Comparison of ENCODE assay signal across 9 cellular contexts in genomic region chr9:114653556-114654159, GRCh38. TPM values are rescaled to one million over a fixed set of nuclear protein-coding genes. Genes with fewer than 3 reads are reported as not detected.
A peak's percentile ranks its signal among the peaks of the same experiment; 100 is the strongest.
DNase-seq lines count a peak whose midpoint lies in the region; TF ChIP-seq lines count a peak whose summit lies in the region.
"Had no signal": no experiment of that assay in that cellular context is flagged by ENCODE, and none has a peak within 500 bp of the region (broad histone marks: within the 10 kb centered on the region; RNA-seq: fewer than 3 reads in every experiment).

No MANE protein-coding gene starts in this region.

- no peak overlapping the region for H2AFZ ChIP-seq in trophoblast cell (ENCODE audit: insufficient read depth, low read length, poor library complexity)

- no peak overlapping the region for H3K9ac ChIP-seq in trophoblast cell (ENCODE audit: low read length)

- H3K27me3 ChIP-seq in SJCRH30 (no peaks in the 10 kb centered on the region), trophoblast cell (ENCODE audit: insufficient read depth, low read length) (no peaks in the 10 kb centered on the region)

- no peaks in the 10 kb centered on the region for H3K9me3 Mint-ChIP-seq in type B pancreatic cell
- H3K9me3 Mint-ChIP-seq: T-helper 1 cell treated with Interleukin-12 subunit alpha and Interleukin-12 subunit beta and Interleukin-4 antibody, amounts not matched to agents 30 μg/mL and 1 μg/mL, for 36 hours had no signal

- H3K14ac ChIP-seq in trophoblast cell (ENCODE audit: low read length), result no peak overlapping the region

- DNase-seq in CD1c-positive myeloid dendritic cell (ENCODE audit: extremely low spot score) (peak; percentile 86), GM20000 (ENCODE audit: low spot score) (peak; percentile 72), LHCN-M2 (ENCODE audit: low read depth) (peak; percentile 65), SJCRH30 (peak; percentile 77 to 90), globus pallidus (ENCODE audit: low spot score) (peak; percentile 81), trophoblast cell (peak; percentile 68 to 85), type B pancreatic cell (ENCODE audit: extremely low spot score, unreplicated experiment) (peak; percentile 79)
- peak; percentile 41 to 75 (median 66) for DNase-seq in activated naive CD4-positive, alpha-beta T cell (lab: John Stamatoyannopoulos, UW)

- H3K4me3 ChIP-seq in SJCRH30, result no peak overlapping the region
- no peak overlapping the region for H3K4me3 ChIP-seq in trophoblast cell (ENCODE audit: low read depth, low read length)

- no peak overlapping the region for H3K4ac ChIP-seq in trophoblast cell (ENCODE audit: low read depth, low read length)

- TF ChIP-seq CTCF in GM20000 (IDR thresholded peaks at IDR 0.05; ENCODE audit: extremely low read depth, missing control alignments) (peak; percentile 88), type B pancreatic cell (conservative IDR thresholded peaks at IDR 0.05) (peak; percentile 91)

- no peak overlapping the region for H2BK120ac ChIP-seq in trophoblast cell (ENCODE audit: insufficient read depth, low read length, poor library complexity)

- H3K79me1 ChIP-seq in trophoblast cell (ENCODE audit: low read length), result no peaks in the 10 kb centered on the region

- no peak overlapping the region for H2AK5ac ChIP-seq in trophoblast cell (ENCODE audit: low read length)

- H2BK12ac ChIP-seq in trophoblast cell (ENCODE audit: low read length), result no peak overlapping the region

- no peak overlapping the region for H4K91ac ChIP-seq in trophoblast cell (ENCODE audit: low read depth, low read length)

- H4K8ac ChIP-seq in trophoblast cell (ENCODE audit: low read depth, low read length), result no peak overlapping the region

- H3K23ac ChIP-seq in trophoblast cell (ENCODE audit: low read length), result no peak overlapping the region

- no peak overlapping the region for H3K4me2 ChIP-seq in trophoblast cell (ENCODE audit: low read length)

- no peak overlapping the region for H3K4me3 Mint-ChIP-seq in type B pancreatic cell
- H3K4me3 Mint-ChIP-seq: T-helper 1 cell treated with Interleukin-12 subunit alpha and Interleukin-12 subunit beta and Interleukin-4 antibody, amounts not matched to agents 30 μg/mL and 1 μg/mL, for 36 hours had no signal

- H3K27me3 Mint-ChIP-seq in type B pancreatic cell, result no peaks in the 10 kb centered on the region

- WGBS in trophoblast cell (ENCODE audit: extremely low coverage, insufficient coverage, insufficient read length), result no CpG with 5 or more reads among the region's 6 CpGs

- no peaks in the 10 kb centered on the region for H3K36me3 Mint-ChIP-seq in type B pancreatic cell

- H3K27ac ChIP-seq in SJCRH30 (no peak overlapping the region), trophoblast cell (ENCODE audit: low read depth, low read length) (no peak overlapping the region)

- peaks cover 5% of the 10 kb centered on the region for H3K4me1 Mint-ChIP-seq in type B pancreatic cell (ENCODE audit: unreplicated experiment)

- H2BK5ac ChIP-seq in trophoblast cell (ENCODE audit: low read depth, low read length, poor library complexity), result no peak overlapping the region

- H3K36me3 ChIP-seq in SJCRH30, result no peaks in the 10 kb centered on the region
- no peaks in the 10 kb centered on the region for H3K36me3 ChIP-seq in trophoblast cell (ENCODE audit: control insufficient read depth in 1 of 2, insufficient read depth in 2 of 2, low read length in 2 of 2)

- no peak overlapping the region for H3K18ac ChIP-seq in trophoblast cell (ENCODE audit: low read length)

- H3K27ac Mint-ChIP-seq in type B pancreatic cell, result no peak overlapping the region

- no peaks in the 10 kb centered on the region for H3K79me2 ChIP-seq in trophoblast cell (ENCODE audit: control insufficient read depth, insufficient read depth, low read length, poor library complexity)

- H3K4me1 ChIP-seq in SJCRH30 (no peaks in the 10 kb centered on the region), trophoblast cell (ENCODE audit: control insufficient read depth in 1 of 2, insufficient read depth in 2 of 2, low read length in 2 of 2) (no peaks in the 10 kb centered on the region)

- H3K9me3 ChIP-seq in SJCRH30 (replicated peaks) (no peaks in the 10 kb centered on the region), trophoblast cell (ENCODE audit: insufficient read depth, low read depth, low read length) (no peaks in the 10 kb centered on the region)

- no peak overlapping the region for H4K12ac ChIP-seq in trophoblast cell (ENCODE audit: low read depth, low read length)

RNA-seq across cellular contexts. Expression of gene TEX53, which starts 3.9 kb away (rescaled TPM):
- not detected in 2 replicates for total RNA-seq in LHCN-M2 (2014; rRNA removed)
- not detected for polyA plus RNA-seq in LHCN-M2 (2012)
- total RNA-seq in SJCRH30 (2014; rRNA removed; shearing (Covaris generic)), result not detected in 2 replicates
- not detected in 2 replicates for polyA plus RNA-seq in trophoblast cell (2013)
- not detected in 2 replicates for total RNA-seq in type B pancreatic cell (ENCODE audit: low replicate concordance)

RNA-seq across cellular contexts. Expression of gene TEX48, which starts 28.3 kb away (rescaled TPM):
- total RNA-seq in LHCN-M2 (2014; rRNA removed), result not detected in 2 replicates
- polyA plus RNA-seq in LHCN-M2 (2012), result not detected
- total RNA-seq in SJCRH30 (2014; rRNA removed; shearing (Covaris generic)), result not detected in 2 replicates
- not detected in 2 replicates for polyA plus RNA-seq in trophoblast cell (2013)
- total RNA-seq in type B pancreatic cell (ENCODE audit: low replicate concordance), result not detected in 2 replicates

RNA-seq across cellular contexts. Expression of gene TMEM268, which starts 42.6 kb away (rescaled TPM):
- total RNA-seq in LHCN-M2 (2014; rRNA removed) (2.1 and 3.4 TPM in 2 replicates), type B pancreatic cell (ENCODE audit: low replicate concordance) (6.5 and 6.6 TPM in 2 replicates)
- 3.3 TPM for polyA plus RNA-seq in LHCN-M2 (2012)
- total RNA-seq in SJCRH30 (2014; rRNA removed; shearing (Covaris generic)), result 9.8 and 10.2 TPM in 2 replicates
- 7.5 and 8.4 TPM in 2 replicates for polyA plus RNA-seq in trophoblast cell (2013)
